In the genomic region with DNA sequence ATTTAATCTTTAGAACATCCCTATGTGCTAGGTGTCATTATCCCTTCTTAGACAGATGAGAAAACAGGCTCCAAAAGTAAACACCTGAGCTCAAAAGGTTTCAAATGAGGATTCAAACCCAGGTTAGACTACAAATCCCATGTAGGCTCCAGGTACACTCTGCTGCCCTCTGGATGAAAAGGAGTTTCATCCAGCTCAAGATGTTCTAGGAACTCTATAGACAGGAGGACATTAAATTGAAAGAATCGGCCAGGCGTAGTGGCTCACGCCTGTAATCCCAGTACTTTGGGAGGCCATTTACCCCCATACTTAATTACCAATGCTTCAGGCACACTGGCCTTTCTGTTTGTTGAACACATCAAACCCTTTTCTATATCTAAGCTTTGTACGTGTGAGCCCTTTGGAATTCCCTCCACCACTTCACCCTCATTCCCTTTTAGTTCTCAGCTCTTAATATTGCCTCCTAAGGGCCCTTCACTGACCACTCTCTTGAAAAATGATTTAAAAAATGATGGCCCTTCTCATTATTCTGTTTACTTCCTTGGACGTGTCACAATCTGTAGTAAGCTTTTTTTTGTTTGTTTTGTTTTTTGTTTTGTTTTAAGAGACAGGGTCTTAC, we compare ENCODE assay signal across 1 cellular context.
TF ChIP-seq lines count a peak whose summit lies in the region.

No MANE protein-coding gene starts in this region.

TF ChIP-seq in GM23338, 12 proteins besides CTCF, POLR2A, EP300 and RAD21 (continued from another document):
- no peak for TF ChIP-seq STAT1 (IDR thresholded peaks at IDR 0.05; ENCODE audit: unreplicated experiment)
- no peak for TF ChIP-seq JUNB (IDR thresholded peaks at IDR 0.05; ENCODE audit: unreplicated experiment)
- TF ChIP-seq ZNF331 (CRISPR knock-in tag; IDR thresholded peaks at IDR 0.05; ENCODE audit: low read depth) = no peak
